In genomic region chr5:37668524-37669047, GRCh38 we compare ENCODE assay signal across 9 cellular contexts.
DNase-seq lines count a peak whose midpoint lies in the region; ATAC-seq, FAIRE-seq and TF ChIP-seq lines count a peak whose summit lies in the region.
"Had no signal": no experiment of that assay in that cellular context is flagged by ENCODE, and none has a peak within 500 bp of the region (broad histone marks: within the 10 kb centered on the region; RNA-seq: fewer than 3 reads in every experiment).

No MANE protein-coding gene starts in this region.

- BruUV-seq in PC-9 (replicated peaks; lab: Mats Ljungman, UMichigan), result TSS peak; percentile 35

- intact Hi-C loops in PC-9 (cut with micrococcal nuclease; ENCODE audit: unreplicated experiment), result loop anchor here (1.0 to 2.0 kb wide), 5 partner anchors 28 to 136 kb away; no protein-coding TSS in a partner anchor
- intact Hi-C loops in sigmoid colon (cut with DNase I), result loop anchor here (2.0 to 5.0 kb wide), 4 partner anchors 51 to 171 kb away; no protein-coding TSS in a partner anchor
- intact Hi-C loops in activated CD4-positive, alpha-beta memory T cell treated with anti-CD3 and anti-CD28 coated beads for 36 hours (cut with micrococcal nuclease), result no loop called here

- no peak overlapping the region for H2AFZ ChIP-seq in PC-9

- H3F3A ChIP-seq in PC-9 (ENCODE audit: insufficient read depth, low read depth), result peaks cover 17% of the 10 kb centered on the region; the same call in 1 of the 2 replicates

- H4K20me1 ChIP-seq in PC-9 (ENCODE audit: insufficient read depth), result no peaks in the 10 kb centered on the region

- WGBS in sigmoid colon, 2 donors, result 58 to 73% methylated on average over 2 of the region's 2 CpGs

- H3K36me3 Mint-ChIP-seq in activated CD4-positive, alpha-beta memory T cell treated with anti-CD3 and anti-CD28 coated beads for 36 hours, result peaks cover 10% of the 10 kb centered on the region
- peaks cover 22% of the 10 kb centered on the region for H3K36me3 Mint-ChIP-seq in activated naive CD8-positive, alpha-beta T cell treated with anti-CD3 and anti-CD28 coated beads for 36 hours

- no peaks in the 10 kb centered on the region for H3K27me3 Mint-ChIP-seq in activated CD4-positive, alpha-beta memory T cell treated with anti-CD3 and anti-CD28 coated beads for 36 hours
- no peaks in the 10 kb centered on the region for H3K27me3 Mint-ChIP-seq in activated naive CD8-positive, alpha-beta T cell treated with anti-CD3 and anti-CD28 coated beads for 36 hours
- H3K27me3 Mint-ChIP-seq: brain had no signal

- no peak overlapping the region for H3K27ac Mint-ChIP-seq in activated CD4-positive, alpha-beta memory T cell treated with anti-CD3 and anti-CD28 coated beads for 36 hours
- H3K27ac Mint-ChIP-seq in activated naive CD8-positive, alpha-beta T cell treated with anti-CD3 and anti-CD28 coated beads for 36 hours, result no peak overlapping the region

- TF ChIP-seq POLR2A in H54 (IDR thresholded peaks at IDR 0.05; ENCODE audit: low read depth, low read length) (no peak), sigmoid colon (IDR thresholded peaks at IDR 0.05) (no peak)

- 0 out of 2 replicates have a peak, but pooled peaks cover 6% of the 10 kb centered on the region for H3K9me3 ChIP-seq in PC-9 (ENCODE audit: insufficient read depth, low read depth)
- no peaks in the 10 kb centered on the region for H3K9me3 ChIP-seq in sigmoid colon

- no peak for ATAC-seq in HG02571 (IDR thresholded peaks at IDR 0.05; ENCODE audit: unreplicated experiment)
- ATAC-seq in HG02642 (IDR thresholded peaks at IDR 0.05; ENCODE audit: poor library complexity, unreplicated experiment), result no peak

- peaks cover 3% of the 10 kb centered on the region; the same call in 1 of the 2 replicates for H3K79me2 ChIP-seq in PC-9 (ENCODE audit: low read depth)

- DNase-seq in H54 (ENCODE audit: insufficient read length, low spot score), result peak; percentile 59
- DNase-seq in PC-9, result peak; percentile 94 to 100
- DNase-seq in fibroblast of the conjunctiva (ENCODE audit: low read depth), result peak; percentile 77
- peak; percentile 89 for DNase-seq in sigmoid colon
- DNase-seq in activated CD4-positive, alpha-beta memory T cell treated with anti-CD3 and anti-CD28 coated beads for 36 hours, result no peak
- DNase-seq in activated naive CD8-positive, alpha-beta T cell treated with anti-CD3 and anti-CD28 coated beads for 36 hours, result no peak

- no peak for TF ChIP-seq CTCF in PC-9 (conservative IDR thresholded peaks at IDR 0.05)
- no peak for TF ChIP-seq CTCF in sigmoid colon (IDR thresholded peaks at IDR 0.05)

- H3K9me2 ChIP-seq in PC-9 (ENCODE audit: insufficient read depth), result no peaks in the 10 kb centered on the region

- H3K4me2 ChIP-seq in PC-9, result peak overlapping the region; percentile 60

- peaks cover 6% of the 10 kb centered on the region for H3K9me3 Mint-ChIP-seq in activated CD4-positive, alpha-beta memory T cell treated with anti-CD3 and anti-CD28 coated beads for 36 hours
- peaks cover 1% of the 10 kb centered on the region for H3K9me3 Mint-ChIP-seq in activated naive CD8-positive, alpha-beta T cell treated with anti-CD3 and anti-CD28 coated beads for 36 hours

- peak overlapping the region; percentile 90 for H3K27ac ChIP-seq in PC-9
- H3K27ac ChIP-seq in sigmoid colon, result peak overlapping the region; percentile 34 to 85 (median 78)

- H3K4me3 ChIP-seq in PC-9 (peak overlapping the region; percentile 21; the same call in 1 of the 2 replicates), sigmoid colon (no peak overlapping the region)

- peaks cover 15% of the 10 kb centered on the region for H3K4me1 Mint-ChIP-seq in activated CD4-positive, alpha-beta memory T cell treated with anti-CD3 and anti-CD28 coated beads for 36 hours (ENCODE audit: low read depth)
- peaks cover 18% of the 10 kb centered on the region for H3K4me1 Mint-ChIP-seq in activated naive CD8-positive, alpha-beta T cell treated with anti-CD3 and anti-CD28 coated beads for 36 hours

- H3K4me3 Mint-ChIP-seq in activated CD4-positive, alpha-beta memory T cell treated with anti-CD3 and anti-CD28 coated beads for 36 hours, result no peak overlapping the region
- H3K4me3 Mint-ChIP-seq in activated naive CD8-positive, alpha-beta T cell treated with anti-CD3 and anti-CD28 coated beads for 36 hours, result no peak overlapping the region
- H3K4me3 Mint-ChIP-seq: brain had no signal

- TF ChIP-seq EP300 in sigmoid colon (IDR thresholded peaks at IDR 0.05), result peak in 2 of 4 donors; percentile 54 to 85

- H3K4me1 ChIP-seq in PC-9 (replicated peaks; ENCODE audit: insufficient read depth) (peaks cover 23% of the 10 kb centered on the region), sigmoid colon (peaks cover 0 to 72% (median 50%) of the 10 kb centered on the region in 4 donors)

- POLR2A ChIA-PET in PC-9 (lab: Charles Lee; ENCODE audit: unreplicated experiment), result interaction anchor here (0.6 to 0.7 kb wide), 3 partner anchors 44 to 1408 kb away, joined by 4 to 18 read pairs (median 6); no protein-coding TSS in a partner anchor
- POLR2A ChIA-PET in activated CD4-positive, alpha-beta memory T cell treated with anti-CD3 and anti-CD28 coated beads for 36 hours (lab: Charles Lee), result no interaction called here

- CTCF ChIA-PET in PC-9 (lab: Charles Lee), result interaction anchor here (1.5 kb wide), 1 partner anchor 28 kb away, joined by 7 read pairs; no protein-coding TSS in a partner anchor
- CTCF ChIA-PET in activated CD4-positive, alpha-beta memory T cell treated with anti-CD3 and anti-CD28 coated beads for 36 hours (lab: Charles Lee), result no interaction called here

- H3K36me3 ChIP-seq in PC-9 (ENCODE audit: low read depth) (0 out of 2 replicates have a peak, but pooled peaks cover 5% of the 10 kb centered on the region), sigmoid colon (no peaks in the 10 kb centered on the region)

- no peaks in the 10 kb centered on the region for H3K27me3 ChIP-seq in PC-9 (ENCODE audit: insufficient read depth, low read depth)
- no peaks in the 10 kb centered on the region for H3K27me3 ChIP-seq in sigmoid colon

- peak; percentile 99 for FAIRE-seq in H54 (lab: Jason Lieb, UNC)

Comparison
In these comparisons a context has a peak if more than half of its experiments do, and no peak if none do; other contexts are left out.
1. DNase-seq: peak in H54 (single experiment), PC-9 (2 of 2), fibroblast of the conjunctiva (single experiment) and sigmoid colon (single experiment); none in activated CD4-positive, alpha-beta memory T cell treated with anti-CD3 and anti-CD28 coated beads for 36 hours (single experiment) and activated naive CD8-positive, alpha-beta T cell treated with anti-CD3 and anti-CD28 coated beads for 36 hours (single experiment).